1 cellular context compared by ENCODE assay signal in the genomic region with DNA sequence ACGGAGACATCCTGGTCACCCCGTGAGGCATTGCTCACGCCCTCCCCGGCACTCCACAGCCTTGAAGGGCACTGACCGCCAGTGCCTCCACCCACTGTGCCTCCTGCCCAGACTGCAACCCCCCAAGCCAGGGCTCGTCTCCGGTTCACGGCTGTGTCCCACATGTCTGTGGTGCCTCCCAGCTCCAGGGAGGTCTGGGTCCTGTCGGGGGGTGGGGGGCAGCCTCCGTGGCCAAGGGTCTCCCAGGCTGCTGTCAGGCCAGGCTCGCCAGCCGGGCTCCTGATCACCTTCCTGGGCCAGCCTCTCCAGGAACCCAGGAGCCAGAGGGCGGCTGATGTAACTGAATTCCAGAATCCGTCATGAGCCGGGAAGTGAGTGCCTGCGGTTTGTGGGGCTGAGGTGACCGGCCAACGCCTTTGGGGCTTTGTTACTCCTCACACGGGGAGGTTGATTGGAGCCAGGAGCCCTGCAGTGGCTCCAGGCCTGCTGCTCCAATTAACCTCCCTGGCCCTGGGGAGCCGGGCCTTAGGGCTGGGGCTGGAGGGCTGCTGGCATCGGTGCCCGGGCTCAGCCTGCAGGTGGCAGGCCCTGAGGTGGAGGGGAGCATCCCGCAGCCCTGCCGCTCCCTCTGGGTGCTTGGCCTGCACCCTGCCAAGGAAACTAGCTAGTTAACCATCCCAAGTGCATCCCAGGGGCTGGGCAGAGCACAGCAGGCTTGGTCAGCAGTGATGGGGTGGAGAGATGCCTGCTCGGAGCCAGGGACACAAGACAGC.
TF ChIP-seq lines count a peak whose summit lies in the region.

No MANE protein-coding gene starts in this region.

TF ChIP-seq in GM23338, 12 proteins besides CTCF, POLR2A, EP300 and RAD21 (continued from another document):
- TF ChIP-seq, protein P1, sequence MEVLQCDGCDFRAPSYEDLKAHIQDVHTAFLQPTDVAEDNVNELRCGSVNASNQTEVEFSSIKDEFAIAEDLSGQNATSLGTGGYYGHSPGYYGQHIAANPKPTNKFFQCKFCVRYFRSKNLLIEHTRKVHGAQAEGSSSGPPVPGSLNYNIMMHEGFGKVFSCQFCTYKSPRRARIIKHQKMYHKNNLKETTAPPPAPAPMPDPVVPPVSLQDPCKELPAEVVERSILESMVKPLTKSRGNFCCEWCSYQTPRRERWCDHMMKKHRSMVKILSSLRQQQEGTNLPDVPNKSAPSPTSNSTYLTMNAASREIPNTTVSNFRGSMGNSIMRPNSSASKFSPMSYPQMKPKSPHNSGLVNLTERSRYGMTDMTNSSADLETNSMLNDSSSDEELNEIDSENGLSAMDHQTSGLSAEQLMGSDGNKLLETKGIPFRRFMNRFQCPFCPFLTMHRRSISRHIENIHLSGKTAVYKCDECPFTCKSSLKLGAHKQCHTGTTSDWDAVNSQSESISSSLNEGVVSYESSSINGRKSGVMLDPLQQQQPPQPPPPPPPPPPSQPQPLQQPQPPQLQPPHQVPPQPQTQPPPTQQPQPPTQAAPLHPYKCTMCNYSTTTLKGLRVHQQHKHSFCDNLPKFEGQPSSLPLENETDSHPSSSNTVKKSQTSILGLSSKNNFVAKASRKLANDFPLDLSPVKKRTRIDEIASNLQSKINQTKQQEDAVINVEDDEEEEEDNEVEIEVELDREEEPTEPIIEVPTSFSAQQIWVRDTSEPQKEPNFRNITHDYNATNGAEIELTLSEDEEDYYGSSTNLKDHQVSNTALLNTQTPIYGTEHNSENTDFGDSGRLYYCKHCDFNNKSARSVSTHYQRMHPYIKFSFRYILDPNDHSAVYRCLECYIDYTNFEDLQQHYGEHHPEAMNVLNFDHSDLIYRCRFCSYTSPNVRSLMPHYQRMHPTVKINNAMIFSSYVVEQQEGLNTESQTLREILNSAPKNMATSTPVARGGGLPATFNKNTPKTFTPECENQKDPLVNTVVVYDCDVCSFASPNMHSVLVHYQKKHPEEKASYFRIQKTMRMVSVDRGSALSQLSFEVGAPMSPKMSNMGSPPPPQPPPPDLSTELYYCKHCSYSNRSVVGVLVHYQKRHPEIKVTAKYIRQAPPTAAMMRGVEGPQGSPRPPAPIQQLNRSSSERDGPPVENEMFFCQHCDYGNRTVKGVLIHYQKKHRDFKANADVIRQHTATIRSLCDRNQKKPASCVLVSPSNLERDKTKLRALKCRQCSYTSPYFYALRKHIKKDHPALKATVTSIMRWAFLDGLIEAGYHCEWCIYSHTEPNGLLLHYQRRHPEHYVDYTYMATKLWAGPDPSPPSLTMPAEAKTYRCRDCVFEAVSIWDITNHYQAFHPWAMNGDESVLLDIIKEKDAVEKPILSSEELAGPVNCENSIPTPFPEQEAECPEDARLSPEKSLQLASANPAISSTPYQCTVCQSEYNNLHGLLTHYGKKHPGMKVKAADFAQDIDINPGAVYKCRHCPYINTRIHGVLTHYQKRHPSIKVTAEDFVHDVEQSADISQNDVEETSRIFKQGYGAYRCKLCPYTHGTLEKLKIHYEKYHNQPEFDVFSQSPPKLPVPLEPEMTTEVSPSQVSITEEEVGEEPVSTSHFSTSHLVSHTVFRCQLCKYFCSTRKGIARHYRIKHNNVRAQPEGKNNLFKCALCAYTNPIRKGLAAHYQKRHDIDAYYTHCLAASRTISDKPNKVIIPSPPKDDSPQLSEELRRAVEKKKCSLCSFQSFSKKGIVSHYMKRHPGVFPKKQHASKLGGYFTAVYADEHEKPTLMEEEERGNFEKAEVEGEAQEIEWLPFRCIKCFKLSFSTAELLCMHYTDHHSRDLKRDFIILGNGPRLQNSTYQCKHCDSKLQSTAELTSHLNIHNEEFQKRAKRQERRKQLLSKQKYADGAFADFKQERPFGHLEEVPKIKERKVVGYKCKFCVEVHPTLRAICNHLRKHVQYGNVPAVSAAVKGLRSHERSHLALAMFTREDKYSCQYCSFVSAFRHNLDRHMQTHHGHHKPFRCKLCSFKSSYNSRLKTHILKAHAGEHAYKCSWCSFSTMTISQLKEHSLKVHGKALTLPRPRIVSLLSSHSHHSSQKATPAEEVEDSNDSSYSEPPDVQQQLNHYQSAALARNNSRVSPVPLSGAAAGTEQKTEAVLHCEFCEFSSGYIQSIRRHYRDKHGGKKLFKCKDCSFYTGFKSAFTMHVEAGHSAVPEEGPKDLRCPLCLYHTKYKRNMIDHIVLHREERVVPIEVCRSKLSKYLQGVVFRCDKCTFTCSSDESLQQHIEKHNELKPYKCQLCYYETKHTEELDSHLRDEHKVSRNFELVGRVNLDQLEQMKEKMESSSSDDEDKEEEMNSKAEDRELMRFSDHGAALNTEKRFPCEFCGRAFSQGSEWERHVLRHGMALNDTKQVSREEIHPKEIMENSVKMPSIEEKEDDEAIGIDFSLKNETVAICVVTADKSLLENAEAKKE (CRISPR knock-in tag; IDR thresholded peaks at IDR 0.05), result no peak
- TF ChIP-seq, protein P2, sequence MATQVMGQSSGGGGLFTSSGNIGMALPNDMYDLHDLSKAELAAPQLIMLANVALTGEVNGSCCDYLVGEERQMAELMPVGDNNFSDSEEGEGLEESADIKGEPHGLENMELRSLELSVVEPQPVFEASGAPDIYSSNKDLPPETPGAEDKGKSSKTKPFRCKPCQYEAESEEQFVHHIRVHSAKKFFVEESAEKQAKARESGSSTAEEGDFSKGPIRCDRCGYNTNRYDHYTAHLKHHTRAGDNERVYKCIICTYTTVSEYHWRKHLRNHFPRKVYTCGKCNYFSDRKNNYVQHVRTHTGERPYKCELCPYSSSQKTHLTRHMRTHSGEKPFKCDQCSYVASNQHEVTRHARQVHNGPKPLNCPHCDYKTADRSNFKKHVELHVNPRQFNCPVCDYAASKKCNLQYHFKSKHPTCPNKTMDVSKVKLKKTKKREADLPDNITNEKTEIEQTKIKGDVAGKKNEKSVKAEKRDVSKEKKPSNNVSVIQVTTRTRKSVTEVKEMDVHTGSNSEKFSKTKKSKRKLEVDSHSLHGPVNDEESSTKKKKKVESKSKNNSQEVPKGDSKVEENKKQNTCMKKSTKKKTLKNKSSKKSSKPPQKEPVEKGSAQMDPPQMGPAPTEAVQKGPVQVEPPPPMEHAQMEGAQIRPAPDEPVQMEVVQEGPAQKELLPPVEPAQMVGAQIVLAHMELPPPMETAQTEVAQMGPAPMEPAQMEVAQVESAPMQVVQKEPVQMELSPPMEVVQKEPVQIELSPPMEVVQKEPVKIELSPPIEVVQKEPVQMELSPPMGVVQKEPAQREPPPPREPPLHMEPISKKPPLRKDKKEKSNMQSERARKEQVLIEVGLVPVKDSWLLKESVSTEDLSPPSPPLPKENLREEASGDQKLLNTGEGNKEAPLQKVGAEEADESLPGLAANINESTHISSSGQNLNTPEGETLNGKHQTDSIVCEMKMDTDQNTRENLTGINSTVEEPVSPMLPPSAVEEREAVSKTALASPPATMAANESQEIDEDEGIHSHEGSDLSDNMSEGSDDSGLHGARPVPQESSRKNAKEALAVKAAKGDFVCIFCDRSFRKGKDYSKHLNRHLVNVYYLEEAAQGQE (IDR thresholded peaks at IDR 0.05; ENCODE audit: unreplicated experiment), result no peak
- TF ChIP-seq STAT1 (IDR thresholded peaks at IDR 0.05; ENCODE audit: unreplicated experiment) (no peak), JUNB (IDR thresholded peaks at IDR 0.05; ENCODE audit: unreplicated experiment) (no peak), ZNF114 (CRISPR knock-in tag; IDR thresholded peaks at IDR 0.05) (no peak)
TF ChIP-seq in GM23338: peak in this region for 0.
